Comparison of ENCODE assay signal across 24 cellular contexts in the genomic region with DNA sequence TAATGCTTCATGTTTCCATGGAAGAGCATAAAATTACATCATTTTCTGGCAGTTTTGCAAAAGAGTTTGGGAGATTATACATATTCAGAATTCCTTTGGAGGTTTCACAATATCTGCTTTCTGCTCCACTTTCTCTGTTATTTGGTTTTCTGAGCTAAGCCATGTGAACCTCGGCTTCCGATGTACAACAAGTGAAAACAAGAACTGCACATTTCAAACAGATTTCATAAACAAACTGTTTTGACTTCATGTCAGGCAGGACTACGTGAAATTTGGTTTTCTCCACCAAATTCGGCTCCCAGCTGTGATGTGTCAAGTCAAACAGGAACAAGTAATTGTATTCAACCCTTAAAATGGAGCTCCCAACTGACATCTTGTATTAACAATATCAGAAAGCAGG.
DNase-seq lines count a peak whose midpoint lies in the region; ATAC-seq, FAIRE-seq and TF ChIP-seq lines count a peak whose summit lies in the region.
"Had no signal": no experiment of that assay in that cellular context is flagged by ENCODE, and none has a peak within 500 bp of the region (broad histone marks: within the 10 kb centered on the region; RNA-seq: fewer than 3 reads in every experiment).

No MANE protein-coding gene starts in this region.

- no peak overlapping the region for H3K23ac ChIP-seq in neuronal stem cell (ENCODE audit: low read depth, low read length, poor library complexity)

- peaks cover 10% of the 10 kb centered on the region for H3K27me3 Mint-ChIP-seq in astrocyte (ENCODE audit: low read depth, unreplicated experiment)
- H3K27me3 Mint-ChIP-seq: activated naive CD8-positive, alpha-beta T cell treated with anti-CD3 and anti-CD28 coated beads for 36 hours; naive thymus-derived CD4-positive, alpha-beta T cell; stimulated activated naive CD8-positive, alpha-beta T cell treated with anti-CD3 and anti-CD28 coated beads, Interleukin-15, amount 100 ng/mL, for 72 hours; T-helper 17 cell had no signal

- TF ChIP-seq POLR2A in gastroesophageal sphincter (IDR thresholded peaks at IDR 0.05), result no peak

- H3K18ac ChIP-seq in neuronal stem cell (ENCODE audit: low read length), result no peak overlapping the region

- peaks cover 8% of the 10 kb centered on the region for H3K9me3 ChIP-seq in BLaER1
- H3K9me3 ChIP-seq in astrocyte (ENCODE audit: insufficient read depth, low read depth, low read length), result no peaks in the 10 kb centered on the region
- H3K9me3 ChIP-seq in gastroesophageal sphincter, result no peaks in the 10 kb centered on the region
- H3K9me3 ChIP-seq in neuronal stem cell (replicated peaks in 1 of 2; ENCODE audit: control insufficient read depth in 2 of 2, insufficient read depth in 1 of 2, low read depth in 1 of 2, low read length in 2 of 2), result no peaks in the 10 kb centered on the region
- H3K9me3 ChIP-seq: Peyer's patch, upper lobe of right lung had no signal

- H2AK5ac ChIP-seq in neuronal stem cell (ENCODE audit: low read depth, low read length), result no peak overlapping the region

- no peak overlapping the region for H3K4me3 Mint-ChIP-seq in astrocyte (ENCODE audit: unreplicated experiment)
- H3K4me3 Mint-ChIP-seq: activated naive CD8-positive, alpha-beta T cell treated with anti-CD3 and anti-CD28 coated beads for 36 hours; naive thymus-derived CD4-positive, alpha-beta T cell; stimulated activated naive CD8-positive, alpha-beta T cell treated with anti-CD3 and anti-CD28 coated beads, Interleukin-15, amount 100 ng/mL, for 72 hours; T-helper 17 cell had no signal

- no peaks in the 10 kb centered on the region for H3K4me1 Mint-ChIP-seq in astrocyte (ENCODE audit: low read depth, unreplicated experiment)
- H3K4me1 Mint-ChIP-seq: activated naive CD8-positive, alpha-beta T cell treated with anti-CD3 and anti-CD28 coated beads for 36 hours; naive thymus-derived CD4-positive, alpha-beta T cell; stimulated activated naive CD8-positive, alpha-beta T cell treated with anti-CD3 and anti-CD28 coated beads, Interleukin-15, amount 100 ng/mL, for 72 hours; T-helper 17 cell had no signal

- H3K36me3 Mint-ChIP-seq in astrocyte (ENCODE audit: low read depth, unreplicated experiment), result no peaks in the 10 kb centered on the region
- H3K36me3 Mint-ChIP-seq: activated naive CD8-positive, alpha-beta T cell treated with anti-CD3 and anti-CD28 coated beads for 36 hours; naive thymus-derived CD4-positive, alpha-beta T cell had no signal

- ATAC-seq in gastroesophageal sphincter, result peak; percentile 68
- ATAC-seq in GM19324 (IDR thresholded peaks at IDR 0.05; ENCODE audit: low FRiP score, unreplicated experiment), result no peak
- ATAC-seq in HG03342 (IDR thresholded peaks at IDR 0.05; ENCODE audit: unreplicated experiment), result no peak
- ATAC-seq in HG03439 (IDR thresholded peaks at IDR 0.05; ENCODE audit: unreplicated experiment), result no peak
- ATAC-seq: GM12878; HCT116; naive thymus-derived CD4-positive, alpha-beta T cell; stimulated activated naive CD8-positive, alpha-beta T cell treated with anti-CD3 and anti-CD28 coated beads, Interleukin-15, amount 100 ng/mL, for 72 hours; T-helper 17 cell; upper lobe of right lung had no signal

- 34 to 35% methylated on average over 2 to 4 of the region's 4 CpGs for WGBS in gastroesophageal sphincter (ENCODE audit: low coverage in 1 of 2), 2 donors
- WGBS in neuronal stem cell (ENCODE audit: extremely low coverage in 2 of 2, insufficient read length in 2 of 2, insufficient replicate concordance in 1 of 2), 2 donors, result no CpG with 5 or more reads among the region's 4 CpGs

- H3K27ac ChIP-seq in BLaER1 (no peak overlapping the region), astrocyte (ENCODE audit: low read depth, low read length) (no peak overlapping the region), gastroesophageal sphincter (peak overlapping the region in 3 of 4 donors; percentile 43 to 54 (median 48)), neuronal stem cell (replicated peaks; ENCODE audit: low read length) (no peak overlapping the region)
- H3K27ac ChIP-seq: SJSA1, upper lobe of right lung had no signal

- no peaks in the 10 kb centered on the region for H3K79me1 ChIP-seq in neuronal stem cell (ENCODE audit: low read depth, low read length)

- TF ChIP-seq CTCF in astrocyte (IDR thresholded peaks at IDR 0.05; ENCODE audit: insufficient read depth, low read depth, low read length) (no peak), gastroesophageal sphincter (IDR thresholded peaks at IDR 0.05) (no peak)

- H3K9me3 Mint-ChIP-seq in astrocyte (ENCODE audit: unreplicated experiment), result peaks cover 3% of the 10 kb centered on the region

- H2BK120ac ChIP-seq in neuronal stem cell (ENCODE audit: low read depth, low read length), result no peak overlapping the region

- H2BK12ac ChIP-seq in neuronal stem cell (ENCODE audit: low read length), result no peak overlapping the region

- no peak for TF ChIP-seq EP300 in gastroesophageal sphincter (IDR thresholded peaks at IDR 0.05)

- no peaks in the 10 kb centered on the region for H3K79me2 ChIP-seq in astrocyte (ENCODE audit: insufficient read depth, low read length)

- DNase-seq in astrocyte (ENCODE audit: low read depth) (peak; percentile 0), neuronal stem cell (ENCODE audit: low spot score) (no peak), NCI-H69 (lab: John Stamatoyannopoulos, UW) (no peak)
- DNase-seq: activated CD4-positive, alpha-beta T cell treated with anti-CD3 and anti-CD28 coated beads, Interleukin-2, amount 50 U/mL, for 1 hour; activated naive CD8-positive, alpha-beta T cell treated with anti-CD3 and anti-CD28 coated beads for 36 hours; DMS79 treated with DMSO at 0.1 percent for 48 hours; KG1; kidney; mesenchymal stem cell; naive thymus-derived CD4-positive, alpha-beta T cell; Peyer's patch; stimulated activated naive CD8-positive, alpha-beta T cell treated with anti-CD3 and anti-CD28 coated beads, Interleukin-15, amount 100 ng/mL, for 72 hours; T-helper 17 cell; upper lobe of right lung had no signal

- H3K4me1 ChIP-seq in BLaER1 (peaks cover 14% of the 10 kb centered on the region), astrocyte (ENCODE audit: insufficient read depth, low read length) (no peaks in the 10 kb centered on the region), gastroesophageal sphincter (no peaks in the 10 kb centered on the region), neuronal stem cell (ENCODE audit: control insufficient read depth in 2 of 2, insufficient read depth in 1 of 2, low read depth in 1 of 2, low read length in 2 of 2) (peaks cover 11 to 21% of the 10 kb centered on the region in 2 donors)
- H3K4me1 ChIP-seq: Peyer's patch, SJSA1 had no signal

- H3K27me3 ChIP-seq in BLaER1 (no peaks in the 10 kb centered on the region), astrocyte (ENCODE audit: insufficient read depth, low read length) (no peaks in the 10 kb centered on the region), gastroesophageal sphincter (no peaks in the 10 kb centered on the region), neuronal stem cell (ENCODE audit: control insufficient read depth in 3 of 3, insufficient read depth in 3 of 3, low read depth in 1 of 3, low read length in 3 of 3) (no peaks in the 10 kb centered on the region)
- H3K27me3 ChIP-seq: Peyer's patch, SJSA1, upper lobe of right lung had no signal

- H3K4me3 ChIP-seq in BLaER1, result no peak overlapping the region
- H3K4me3 ChIP-seq in astrocyte (ENCODE audit: insufficient read depth, low read depth, low read length), result no peak overlapping the region
- no peak overlapping the region for H3K4me3 ChIP-seq in gastroesophageal sphincter
- no peak overlapping the region for H3K4me3 ChIP-seq in neuronal stem cell (ENCODE audit: low read length in 2 of 2)
- H3K4me3 ChIP-seq: GM12878, Peyer's patch, SJSA1, upper lobe of right lung had no signal

- H2BK15ac ChIP-seq in neuronal stem cell (ENCODE audit: low read length), result no peak overlapping the region

- H4K20me1 ChIP-seq in BLaER1, result no peaks in the 10 kb centered on the region
- H4K20me1 ChIP-seq in astrocyte (ENCODE audit: insufficient read depth, low read length), result no peaks in the 10 kb centered on the region

- no peak overlapping the region for H3K27ac Mint-ChIP-seq in astrocyte (ENCODE audit: unreplicated experiment)
- H3K27ac Mint-ChIP-seq: activated naive CD8-positive, alpha-beta T cell treated with anti-CD3 and anti-CD28 coated beads for 36 hours; naive thymus-derived CD4-positive, alpha-beta T cell; stimulated activated naive CD8-positive, alpha-beta T cell treated with anti-CD3 and anti-CD28 coated beads, Interleukin-15, amount 100 ng/mL, for 72 hours; T-helper 17 cell had no signal

- no peak overlapping the region for H4K8ac ChIP-seq in neuronal stem cell (ENCODE audit: low read depth, low read length)

- H3K4ac ChIP-seq in neuronal stem cell (ENCODE audit: low read length), result no peak overlapping the region

- H3K36me3 ChIP-seq in BLaER1 (no peaks in the 10 kb centered on the region), astrocyte (ENCODE audit: insufficient read depth, low read length) (no peaks in the 10 kb centered on the region), gastroesophageal sphincter (no peaks in the 10 kb centered on the region), neuronal stem cell (replicated peaks in 1 of 2; ENCODE audit: control insufficient read depth in 2 of 2, insufficient read depth in 2 of 2, low read length in 2 of 2) (no peaks in the 10 kb centered on the region)
- H3K36me3 ChIP-seq: Peyer's patch, SJSA1, upper lobe of right lung had no signal

- no peak overlapping the region for H4K91ac ChIP-seq in neuronal stem cell (ENCODE audit: low read depth, low read length, poor library complexity)

- H3K4me2 ChIP-seq in BLaER1 (peak overlapping the region; percentile 20; the same call in 1 of the 2 replicates), astrocyte (ENCODE audit: low read length) (no peak overlapping the region), neuronal stem cell (ENCODE audit: insufficient read depth, low read length, poor library complexity, severe bottlenecking) (no peak overlapping the region)

- H3K9ac ChIP-seq in BLaER1, result no peak overlapping the region
- H3K9ac ChIP-seq in astrocyte (ENCODE audit: low read length), result no peak overlapping the region
- H3K9ac ChIP-seq in neuronal stem cell (ENCODE audit: low read depth, low read length, poor library complexity), result no peak overlapping the region

- FAIRE-seq in astrocyte (lab: Jason Lieb, UNC), result no peak
- FAIRE-seq: A204.1, frontal cortex, kidney had no signal

- no peak overlapping the region for H2BK5ac ChIP-seq in neuronal stem cell (ENCODE audit: low read length)

- no peak overlapping the region for H3K14ac ChIP-seq in neuronal stem cell (ENCODE audit: low read length)

- H2AFZ ChIP-seq in astrocyte (ENCODE audit: low read depth, low read length) (no peak overlapping the region), neuronal stem cell (ENCODE audit: low read length) (peak overlapping the region; percentile 47)

Comparison
In these comparisons a context has a peak if more than half of its experiments do, and no peak if none do; other contexts are left out.
1. H3K27ac ChIP-seq: peak in gastroesophageal sphincter (3 of 4); none in BLaER1 (single experiment), astrocyte (single experiment) and neuronal stem cell (single experiment).